ENCODE assay signal across 2 cellular contexts in the genomic region with DNA sequence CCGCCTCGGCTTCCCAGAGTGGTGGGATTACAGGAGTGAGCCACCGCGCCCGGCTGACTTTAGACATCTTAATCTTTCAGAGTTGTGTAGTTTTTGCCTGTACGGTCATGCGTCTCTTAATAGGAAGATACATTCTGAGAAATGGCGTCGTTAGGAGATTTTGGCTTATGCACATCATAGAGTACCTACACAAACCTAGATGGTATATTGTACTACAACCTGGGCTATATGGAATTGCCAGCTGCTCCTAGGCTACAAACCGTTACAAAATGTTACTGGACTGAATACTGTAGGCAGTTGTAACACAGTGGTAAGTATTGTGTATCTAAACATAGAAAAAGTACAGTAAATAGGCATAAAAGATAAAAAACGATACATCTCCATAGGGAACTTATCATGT.
TF ChIP-seq lines count a peak whose summit lies in the region.

No MANE protein-coding gene starts in this region.

TF ChIP-seq in A549, 52 proteins besides CTCF, POLR2A, EP300 and RAD21:
- TF ChIP-seq HEYL (CRISPR knock-in tag; IDR thresholded peaks at IDR 0.05) (no peak), POLR2AphosphoS2 (conservative IDR thresholded peaks at IDR 0.05; ENCODE audit: low read length) (no peak), CHD2 (IDR thresholded peaks at IDR 0.05; ENCODE audit: low read length, partially characterized antibody) (no peak), ZFP36 (IDR thresholded peaks at IDR 0.05; ENCODE audit: borderline replicate concordance, partially characterized antibody) (no peak), ESRRA (IDR thresholded peaks at IDR 0.05; ENCODE audit: borderline replicate concordance, low read length) (no peak), FOXS1 (CRISPR knock-in tag; IDR thresholded peaks at IDR 0.05) (no peak), NPAS2 (CRISPR knock-in tag; IDR thresholded peaks at IDR 0.05; ENCODE audit: borderline replicate concordance) (no peak), NR3C1 (IDR thresholded peaks at IDR 0.05) (no peak), MAFK (IDR thresholded peaks at IDR 0.05; ENCODE audit: partially characterized antibody) (no peak), HES2 (IDR thresholded peaks at IDR 0.05) (no peak), ZSCAN20 (CRISPR knock-in tag; IDR thresholded peaks at IDR 0.05) (no peak), BHLHE40 (IDR thresholded peaks at IDR 0.05; ENCODE audit: low read depth, low read length) (no peak), RARB (CRISPR knock-in tag; IDR thresholded peaks at IDR 0.05) (no peak), RCOR1 (IDR thresholded peaks at IDR 0.05; ENCODE audit: low read depth, low read length) (no peak), CBX2 (IDR thresholded peaks at IDR 0.05; ENCODE audit: borderline replicate concordance, low read depth) (no peak), CBX8 (IDR thresholded peaks at IDR 0.05) (no peak), RNF2 (IDR thresholded peaks at IDR 0.05; ENCODE audit: borderline replicate concordance, low read depth) (no peak)
- TF ChIP-seq, protein P1, sequence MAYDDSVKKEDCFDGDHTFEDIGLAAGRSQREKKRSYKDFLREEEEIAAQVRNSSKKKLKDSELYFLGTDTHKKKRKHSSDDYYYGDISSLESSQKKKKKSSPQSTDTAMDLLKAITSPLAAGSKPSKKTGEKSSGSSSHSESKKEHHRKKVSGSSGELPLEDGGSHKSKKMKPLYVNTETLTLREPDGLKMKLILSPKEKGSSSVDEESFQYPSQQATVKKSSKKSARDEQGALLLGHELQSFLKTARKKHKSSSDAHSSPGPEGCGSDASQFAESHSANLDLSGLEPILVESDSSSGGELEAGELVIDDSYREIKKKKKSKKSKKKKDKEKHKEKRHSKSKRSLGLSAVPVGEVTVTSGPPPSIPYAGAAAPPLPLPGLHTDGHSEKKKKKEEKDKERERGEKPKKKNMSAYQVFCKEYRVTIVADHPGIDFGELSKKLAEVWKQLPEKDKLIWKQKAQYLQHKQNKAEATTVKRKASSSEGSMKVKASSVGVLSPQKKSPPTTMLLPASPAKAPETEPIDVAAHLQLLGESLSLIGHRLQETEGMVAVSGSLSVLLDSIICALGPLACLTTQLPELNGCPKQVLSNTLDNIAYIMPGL (CRISPR knock-in tag; IDR thresholded peaks at IDR 0.05; ENCODE audit: borderline replicate concordance), result no peak
- TF ChIP-seq, protein P2, sequence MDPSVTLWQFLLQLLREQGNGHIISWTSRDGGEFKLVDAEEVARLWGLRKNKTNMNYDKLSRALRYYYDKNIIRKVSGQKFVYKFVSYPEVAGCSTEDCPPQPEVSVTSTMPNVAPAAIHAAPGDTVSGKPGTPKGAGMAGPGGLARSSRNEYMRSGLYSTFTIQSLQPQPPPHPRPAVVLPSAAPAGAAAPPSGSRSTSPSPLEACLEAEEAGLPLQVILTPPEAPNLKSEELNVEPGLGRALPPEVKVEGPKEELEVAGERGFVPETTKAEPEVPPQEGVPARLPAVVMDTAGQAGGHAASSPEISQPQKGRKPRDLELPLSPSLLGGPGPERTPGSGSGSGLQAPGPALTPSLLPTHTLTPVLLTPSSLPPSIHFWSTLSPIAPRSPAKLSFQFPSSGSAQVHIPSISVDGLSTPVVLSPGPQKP (IDR thresholded peaks at IDR 0.05; ENCODE audit: low read depth, low read length), result no peak

TF ChIP-seq in GM12891, 5 proteins besides CTCF, POLR2A, EP300 and RAD21:
- no peak for TF ChIP-seq POU2F2 (IDR thresholded peaks at IDR 0.05; ENCODE audit: low read depth, low read length)
- TF ChIP-seq PAX5 (IDR thresholded peaks at IDR 0.05; ENCODE audit: insufficient read depth, low read length, severe bottlenecking), result no peak
- TF ChIP-seq TAF1 (IDR thresholded peaks at IDR 0.05; ENCODE audit: low read depth, low read length), result no peak
- no peak for TF ChIP-seq POLR2AphosphoS5 (IDR thresholded peaks at IDR 0.05; ENCODE audit: low read depth, low read length)
- no peak for TF ChIP-seq SPI1 (IDR thresholded peaks at IDR 0.05; ENCODE audit: low read depth, low read length)
